8 cellular contexts compared by ENCODE assay signal in genomic region chr15:76058714-76059319, GRCh38. TPM values are rescaled to one million over a fixed set of nuclear protein-coding genes. Genes with fewer than 3 reads are reported as not detected.
DNase-seq lines count a peak whose midpoint lies in the region; ATAC-seq, FAIRE-seq and TF ChIP-seq lines count a peak whose summit lies in the region.

No MANE protein-coding gene starts in this region.

- H3K27me3 ChIP-seq in A673 (replicated peaks; ENCODE audit: insufficient read depth, low read depth, low read length, poor library complexity) = peaks cover 49% of the 10 kb centered on the region
- H3K27me3 ChIP-seq in OCI-LY3 (ENCODE audit: low read depth, low read length) = peaks cover 28% of the 10 kb centered on the region
- H3K27me3 ChIP-seq in mammary epithelial cell (ENCODE audit: insufficient read depth, low read length) = peaks cover 9% of the 10 kb centered on the region
- H3K27me3 ChIP-seq in HepG2 (ENCODE audit: control insufficient read depth in 1 of 2, insufficient read depth in 2 of 2, low read length in 2 of 2) = peaks cover 0 to 34% of the 10 kb centered on the region in 2 experiments; a peak in 3 of 5 replicates

- intact Hi-C loops in A673 (cut with micrococcal nuclease; ENCODE audit: unreplicated experiment) (loop anchor here (1.0 kb wide), 1 partner anchor 80 kb away; no protein-coding TSS in a partner anchor), mammary epithelial cell (cut with micrococcal nuclease) (loop anchor here (5.0 kb wide), 4 partner anchors 112 to 808 kb away; no protein-coding TSS in a partner anchor), HepG2 (cut with micrococcal nuclease; ENCODE audit: unreplicated experiment) (no loop called here)

- TF ChIP-seq RAD21 in HepG2 (CRISPR knock-in tag; IDR thresholded peaks at IDR 0.05) = no peak

- dilution Hi-C loops in mammary epithelial cell (cut with HindIII; ENCODE audit: low sequenced_read_pairs) = no loop called here

- no peak overlapping the region for H3K27ac ChIP-seq in A673 (ENCODE audit: low read depth, low read length, poor library complexity, severe bottlenecking)
- peak overlapping the region; percentile 93; the same call in 1 of the 2 replicates for H3K27ac ChIP-seq in OCI-LY3 (ENCODE audit: low read length)
- H3K27ac ChIP-seq in mammary epithelial cell (ENCODE audit: insufficient read depth, low read depth, low read length) = no peak overlapping the region
- H3K27ac ChIP-seq in HepG2 (ENCODE audit: extremely low read length, insufficient read depth, low read length) = no peak overlapping the region

- peak; percentile 54 for DNase-seq in A673 (ENCODE audit: low spot score)
- peak; percentile 13 for DNase-seq in mammary epithelial cell
- peak; percentile 15 for DNase-seq in HepG2 (ENCODE audit: low spot score)
- DNase-seq in stimulated activated naive CD8-positive, alpha-beta T cell treated with anti-CD3 and anti-CD28 coated beads, Interleukin-15, Interleukin-2, amounts not matched to agents 100 U/mL and 50 U/mL, for 24 hours = peak; percentile 53
- no peak for DNase-seq in activated gamma-delta T cell (lab: John Stamatoyannopoulos, UW)

- 12% methylated on average over 18 of the region's 18 CpGs for WGBS in mammary epithelial cell (ENCODE audit: low coverage, missing lambda C conversion rate)
- 5% methylated on average over 17 of the region's 18 CpGs for WGBS in HepG2 (ENCODE audit: low lambda C conversion rate)

- H3K79me2 ChIP-seq in OCI-LY3 (ENCODE audit: low read length) (peaks cover 6% of the 10 kb centered on the region; the same call in 1 of the 2 replicates), mammary epithelial cell (ENCODE audit: insufficient read depth, low read length) (no peaks in the 10 kb centered on the region), HepG2 (ENCODE audit: insufficient read depth, low read length) (no peaks in the 10 kb centered on the region)

- no peaks in the 10 kb centered on the region for H3K36me3 ChIP-seq in A673 (ENCODE audit: insufficient read depth, low read length, poor library complexity, severe bottlenecking)
- no peaks in the 10 kb centered on the region for H3K36me3 ChIP-seq in OCI-LY3 (replicated peaks; ENCODE audit: low read depth, low read length)
- no peaks in the 10 kb centered on the region for H3K36me3 ChIP-seq in mammary epithelial cell (ENCODE audit: insufficient read depth, low read length)
- no peaks in the 10 kb centered on the region for H3K36me3 ChIP-seq in HepG2 (replicated peaks in 1 of 2; ENCODE audit: control insufficient read depth in 1 of 2, insufficient read depth in 2 of 2, low read length in 2 of 2)

- TF ChIP-seq CTCF in A673 (conservative IDR thresholded peaks at IDR 0.05; ENCODE audit: low read depth, low read length) (peak; percentile 54), GM12875 (IDR thresholded peaks at IDR 0.05; ENCODE audit: borderline replicate concordance, insufficient read depth, low read depth, low read length) (peak; percentile 19; the same call in 1 of the 2 replicates), OCI-LY3 (IDR thresholded peaks at IDR 0.05; ENCODE audit: low read depth, low read length) (peak; percentile 90), mammary epithelial cell (conservative IDR thresholded peaks at IDR 0.05 in 1 of 2, IDR thresholded peaks at IDR 0.05 in 1 of 2; ENCODE audit: extremely low read depth in 1 of 2, insufficient read depth in 1 of 2, low read depth in 1 of 2, low read length in 2 of 2) (peak in 1 of 2 donors; percentile 33), HepG2 (CRISPR knock-in tag; IDR thresholded peaks at IDR 0.05) (peak; percentile 71)

- CTCF ChIA-PET in A673 (lab: Charles Lee) = interaction anchor here (2.5 kb wide), 1 partner anchor 81 kb away, joined by 37 read pairs; no protein-coding TSS in a partner anchor
- CTCF ChIA-PET in mammary epithelial cell (lab: Charles Lee; ENCODE audit: low non-redundant PET) = interaction anchor here (2.7 kb wide), 1 partner anchor 80 kb away, joined by 28 read pairs; no protein-coding TSS in a partner anchor
- CTCF ChIA-PET in HepG2 (lab: Yijun Ruan, JAX; ENCODE audit: low intra/inter-chr PET ratio, low total read pairs) = interaction anchor here (1.3 to 5.1 kb wide), 2 partner anchors 81 to 91 kb away, joined by 5 to 71 read pairs; no protein-coding TSS in a partner anchor

- no peak for TF ChIP-seq POLR2A in HepG2 (IDR thresholded peaks at IDR 0.05; ENCODE audit: insufficient read depth in 1 of 2, low read depth in 2 of 2, low read length in 2 of 2)

- H3K4me2 ChIP-seq in OCI-LY3 (ENCODE audit: low read length) (peak overlapping the region; percentile 87), mammary epithelial cell (ENCODE audit: insufficient read depth, low read depth, low read length) (peak overlapping the region; percentile 91), HepG2 (ENCODE audit: low read depth, low read length) (peak overlapping the region; percentile 84)

- H2AFZ ChIP-seq in OCI-LY3 (ENCODE audit: low read depth, low read length) (peak overlapping the region; percentile 43; the same call in 1 of the 2 replicates), mammary epithelial cell (ENCODE audit: low read depth, low read length) (peak overlapping the region; percentile 97), HepG2 (ENCODE audit: low read length) (no peak overlapping the region)

- BruUV-seq in A673 (replicated peaks; lab: Mats Ljungman, UMichigan) (no TSS peak), mammary epithelial cell (replicated peaks; lab: Mats Ljungman, UMichigan) (no TSS peak), HepG2 (replicated peaks; lab: Mats Ljungman, UMichigan) (no TSS peak)

- H3K9me3 ChIP-seq in A673 (ENCODE audit: low read depth, low read length, poor library complexity, severe bottlenecking) = no peaks in the 10 kb centered on the region
- H3K9me3 ChIP-seq in OCI-LY3 (ENCODE audit: insufficient read depth, low read length) = no peaks in the 10 kb centered on the region
- no peaks in the 10 kb centered on the region for H3K9me3 ChIP-seq in mammary epithelial cell (replicated peaks; ENCODE audit: insufficient read depth, low read length)
- H3K9me3 ChIP-seq in HepG2 (ENCODE audit: low read length) = no peaks in the 10 kb centered on the region

- ATAC-seq in HepG2 = peak; percentile 82
- ATAC-seq in stimulated activated naive CD8-positive, alpha-beta T cell treated with anti-CD3 and anti-CD28 coated beads, Interleukin-15, Interleukin-2, amounts not matched to agents 100 U/mL and 50 U/mL, for 24 hours = peak; percentile 65
- ATAC-seq in HG03135 (IDR thresholded peaks at IDR 0.05; ENCODE audit: unreplicated experiment) = no peak

- H3K4me3 ChIP-seq in A673 (ENCODE audit: low read depth, low read length, poor library complexity, severe bottlenecking) (peak overlapping the region; percentile 56), GM12875 (ENCODE audit: low read depth, low read length) (peak overlapping the region; percentile 98), OCI-LY3 (ENCODE audit: low read length) (peak overlapping the region; percentile 78), mammary epithelial cell (replicated peaks in 1 of 3; ENCODE audit: insufficient read depth in 1 of 3, low read depth in 2 of 3, low read length in 3 of 3) (peak overlapping the region; percentile 60 to 72 (median 61)), HepG2 (replicated peaks in 1 of 3; ENCODE audit: insufficient read depth in 1 of 3, low read depth in 2 of 3, low read length in 3 of 3) (peak overlapping the region; percentile 58 to 77 (median 66))

- TF ChIP-seq EP300 in HepG2 (IDR thresholded peaks at IDR 0.05; ENCODE audit: low read depth in 2 of 2, low read length in 2 of 2) (no peak), HepG2 (CRISPR knock-in tag; IDR thresholded peaks at IDR 0.05; ENCODE audit: borderline replicate concordance) (no peak)

- peak overlapping the region; percentile 59 for H3K9ac ChIP-seq in OCI-LY3 (ENCODE audit: low read length)
- peak overlapping the region; percentile 2 for H3K9ac ChIP-seq in mammary epithelial cell (ENCODE audit: insufficient read depth, low read length)
- no peak overlapping the region for H3K9ac ChIP-seq in HepG2 (ENCODE audit: insufficient read depth, low read depth, low read length)

- POLR2A ChIA-PET in A673 (lab: Charles Lee; ENCODE audit: low non-redundant PET) (no interaction called here), HepG2 (lab: Yijun Ruan, JAX) (no interaction called here)

- in situ Hi-C loops in mammary epithelial cell (cut with MboI; ENCODE audit: low sequenced_read_pairs in 2 of 2) = loop anchor here in 1 of 2 donors (10.0 kb wide), 1 partner anchor 86 kb away; no protein-coding TSS in a partner anchor
- in situ Hi-C loops in HepG2 (cut with HindIII; ENCODE audit: extremely low pct_ligation_motif_present, low pct_unique_long_range_greater_than_20kb) = loop anchor here (5.0 kb wide), 1 partner anchor 78 kb away; no protein-coding TSS in a partner anchor

- H3K4me1 ChIP-seq in A673 (ENCODE audit: insufficient read depth, low read length, poor library complexity, severe bottlenecking) (peaks cover 6% of the 10 kb centered on the region), OCI-LY3 (ENCODE audit: low read length) (peaks cover 54% of the 10 kb centered on the region), mammary epithelial cell (ENCODE audit: insufficient read depth, low read length) (peaks cover 18% of the 10 kb centered on the region), HepG2 (ENCODE audit: insufficient read depth, low read length) (peaks cover 13% of the 10 kb centered on the region)

- H4K20me1 ChIP-seq in OCI-LY3 (ENCODE audit: insufficient read depth, low read length) = no peaks in the 10 kb centered on the region
- no peaks in the 10 kb centered on the region for H4K20me1 ChIP-seq in mammary epithelial cell (ENCODE audit: insufficient read depth, low read length)
- H4K20me1 ChIP-seq in HepG2 (ENCODE audit: insufficient read depth, low read length) = no peaks in the 10 kb centered on the region

- no peak for FAIRE-seq in HepG2 (lab: Jason Lieb, UNC)

RNA-seq across cellular contexts. Expression of gene TMEM266, which starts 1.0 kb away (rescaled TPM):
- total RNA-seq in A673 (2021) = 0.17 TPM in 1 of 2 replicates, not detected in the other
- total RNA-seq in mammary epithelial cell = under 1 TPM in 1 of 2 donors, not detected in 1; 0.33 TPM
- polyA plus RNA-seq in mammary epithelial cell = 0.02 TPM
- polyA minus RNA-seq in mammary epithelial cell = not detected
- total RNA-seq in HepG2 (2016; rRNA removed; fragmentation: Illumina TruSeq; extraction: Trizol) = 0.04 and 0.07 TPM in 2 replicates
- total RNA-seq in HepG2 (2016; cell fraction: cytosol; rRNA removed; fragmentation: Illumina TruSeq; extraction: Trizol; ENCODE audit: low read depth) = 0.18 and 0.20 TPM in 2 replicates
- total RNA-seq in HepG2 (2016; cell fraction: insoluble cytoplasmic fraction; rRNA removed; fragmentation: Illumina TruSeq; extraction: Trizol) = 0.07 and 0.09 TPM in 2 replicates
- 0.09 and 0.14 TPM in 2 replicates for total RNA-seq in HepG2 (2016; cell fraction: membrane; rRNA removed; fragmentation: Illumina TruSeq; extraction: Trizol)
- not detected in 2 replicates for total RNA-seq in HepG2 (2016; cell fraction: nucleus; rRNA removed; fragmentation: Illumina TruSeq; extraction: Trizol)
- polyA plus RNA-seq in HepG2 (2011; rRNA removed) = 0.03 TPM in 1 of 2 replicates, not detected in the other
- 0.06 and 0.07 TPM in 2 replicates for polyA plus RNA-seq in HepG2 (2011; cell fraction: cytosol; rRNA removed)
- polyA plus RNA-seq in HepG2 (2011; cell fraction: nucleus; rRNA removed) = not detected in 2 replicates
- polyA plus RNA-seq in HepG2 (2012) = 0.36 and 0.43 TPM in 2 replicates
- polyA plus RNA-seq in HepG2 (2016; cell fraction: cytosol; fragmentation: Illumina TruSeq; extraction: Trizol; ENCODE audit: low read depth) = 0.09 TPM in 1 of 2 replicates, not detected in the other
- not detected in 2 replicates for polyA plus RNA-seq in HepG2 (2016; cell fraction: insoluble cytoplasmic fraction; fragmentation: Illumina TruSeq; extraction: Trizol; ENCODE audit: low read depth)
- 0.08 and 0.11 TPM in 2 replicates for polyA plus RNA-seq in HepG2 (2016; cell fraction: membrane; fragmentation: Illumina TruSeq; extraction: Trizol; ENCODE audit: low read depth)
- polyA plus RNA-seq in HepG2 (2016; cell fraction: nucleus; fragmentation: Illumina TruSeq; extraction: Trizol; ENCODE audit: insufficient read depth, low read depth) = not detected in 2 replicates
- 0.68 TPM in 1 of 2 replicates, not detected in the other for polyA minus RNA-seq in HepG2 (2011; rRNA and poly(A)+ RNA removed; ENCODE audit: low replicate concordance)
- not detected in 2 replicates for polyA minus RNA-seq in HepG2 (2011; cell fraction: cytosol; rRNA and poly(A)+ RNA removed)
- not detected in 2 replicates for polyA minus RNA-seq in HepG2 (2011; cell fraction: nucleus; rRNA and poly(A)+ RNA removed)

RNA-seq across cellular contexts. Expression of gene NRG4, which starts 46.6 kb away (rescaled TPM):
- total RNA-seq in A673 (2021) (not detected in 2 replicates), mammary epithelial cell (under 1 TPM; 0.33 to 0.35 TPM), HepG2 (2016; rRNA removed; fragmentation: Illumina TruSeq; extraction: Trizol) (not detected in 2 replicates)
- polyA plus RNA-seq in mammary epithelial cell (0.62 TPM), HepG2 (2011; rRNA removed) (0.01 TPM in 1 of 2 replicates, not detected in the other)
- not detected for polyA minus RNA-seq in mammary epithelial cell
- not detected in 2 replicates for total RNA-seq in HepG2 (2016; cell fraction: cytosol; rRNA removed; fragmentation: Illumina TruSeq; extraction: Trizol; ENCODE audit: low read depth)
- total RNA-seq in HepG2 (2016; cell fraction: insoluble cytoplasmic fraction; rRNA removed; fragmentation: Illumina TruSeq; extraction: Trizol) = not detected in 2 replicates
- not detected in 2 replicates for total RNA-seq in HepG2 (2016; cell fraction: membrane; rRNA removed; fragmentation: Illumina TruSeq; extraction: Trizol)
- not detected in 2 replicates for total RNA-seq in HepG2 (2016; cell fraction: nucleus; rRNA removed; fragmentation: Illumina TruSeq; extraction: Trizol)
- polyA plus RNA-seq in HepG2 (2011; cell fraction: cytosol; rRNA removed) = not detected in 2 replicates
- not detected in 2 replicates for polyA plus RNA-seq in HepG2 (2011; cell fraction: nucleus; rRNA removed)
- 0.43 and 0.79 TPM in 2 replicates for polyA plus RNA-seq in HepG2 (2012)
- polyA plus RNA-seq in HepG2 (2016; cell fraction: cytosol; fragmentation: Illumina TruSeq; extraction: Trizol; ENCODE audit: low read depth) = not detected in 2 replicates
- not detected in 2 replicates for polyA plus RNA-seq in HepG2 (2016; cell fraction: insoluble cytoplasmic fraction; fragmentation: Illumina TruSeq; extraction: Trizol; ENCODE audit: low read depth)
- polyA plus RNA-seq in HepG2 (2016; cell fraction: membrane; fragmentation: Illumina TruSeq; extraction: Trizol; ENCODE audit: low read depth) = not detected in 2 replicates
- polyA plus RNA-seq in HepG2 (2016; cell fraction: nucleus; fragmentation: Illumina TruSeq; extraction: Trizol; ENCODE audit: insufficient read depth, low read depth) = not detected in 2 replicates
- 17.9 TPM in 1 of 2 replicates, not detected in the other for polyA minus RNA-seq in HepG2 (2011; rRNA and poly(A)+ RNA removed; ENCODE audit: low replicate concordance)
- polyA minus RNA-seq in HepG2 (2011; cell fraction: cytosol; rRNA and poly(A)+ RNA removed) = not detected in 2 replicates
- polyA minus RNA-seq in HepG2 (2011; cell fraction: nucleus; rRNA and poly(A)+ RNA removed) = not detected in 2 replicates
